ENCODE assay signal across 14 cellular contexts in the genomic region with DNA sequence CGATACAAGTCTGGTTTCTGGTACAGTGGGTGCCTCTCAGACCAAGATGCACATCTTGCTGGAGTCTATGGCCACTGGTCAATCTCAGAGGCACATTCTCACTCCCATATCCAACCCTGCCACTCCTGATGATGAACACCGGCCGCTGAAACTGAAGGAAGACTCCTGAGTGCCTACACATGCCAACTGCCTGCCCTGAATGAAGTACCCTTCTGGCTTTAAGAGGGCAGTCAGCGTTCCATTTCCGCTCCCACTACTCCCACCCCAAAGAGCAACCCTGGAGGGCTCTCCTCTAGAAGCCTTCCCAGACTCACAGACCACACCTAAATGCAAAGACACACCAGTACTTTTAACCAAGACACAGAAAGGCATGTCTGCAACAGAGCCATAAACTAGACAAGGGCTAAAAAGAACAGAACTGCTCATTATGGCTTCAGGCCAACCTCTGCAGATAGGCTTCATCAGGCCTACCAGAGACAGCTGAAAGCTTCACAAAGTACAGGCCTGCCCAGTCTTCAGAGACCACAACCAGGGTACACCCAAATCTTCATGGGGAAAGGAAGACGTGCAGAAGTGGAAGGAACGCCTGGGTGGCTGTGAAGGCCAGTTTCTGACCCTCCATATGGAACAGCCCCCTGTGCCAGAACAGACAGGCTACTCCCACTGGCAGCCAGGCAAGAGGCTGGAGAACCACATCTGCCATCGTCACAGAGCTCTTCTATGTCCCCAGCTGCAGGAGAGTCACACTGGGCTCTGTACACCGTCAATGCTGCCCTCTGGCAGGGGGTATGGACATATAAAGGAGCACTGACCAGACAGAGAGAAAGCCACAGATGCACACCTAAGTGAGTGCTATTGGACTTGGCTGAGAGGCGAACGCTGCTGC. TPM values are rescaled to one million over a fixed set of nuclear protein-coding genes. Genes with fewer than 3 reads are reported as not detected.
DNase-seq lines count a peak whose midpoint lies in the region; ATAC-seq, FAIRE-seq and TF ChIP-seq lines count a peak whose summit lies in the region.
"Had no signal": no experiment of that assay in that cellular context is flagged by ENCODE, and none has a peak within 500 bp of the region (broad histone marks: within the 10 kb centered on the region; RNA-seq: fewer than 3 reads in every experiment).

No MANE protein-coding gene starts in this region.

- CTCF ChIA-PET in A549 (lab: Yijun Ruan, JAX) (interaction anchor here (0.6 to 1.9 kb wide), 11 partner anchors 10 to 247 kb away, joined by 3 to 10 read pairs (median 4); no protein-coding TSS in a partner anchor), WTC11 (lab: Charles Lee) (interaction anchor here (0.7 to 2.3 kb wide), 5 partner anchors 11 to 257 kb away, joined by 3 to 15 read pairs (median 4); no protein-coding TSS in a partner anchor)

- H3K4me3 ChIP-seq in A549 = no peak overlapping the region
- no peak overlapping the region for H3K4me3 ChIP-seq in right cardiac atrium (ENCODE audit: low read length)
- H3K4me3 ChIP-seq: ascending aorta had no signal

- POLR2A ChIA-PET in A549 (lab: Yijun Ruan, JAX) = no interaction called here
- POLR2A ChIA-PET in WTC11 (lab: Charles Lee) = interaction anchor here (1.5 to 1.6 kb wide), 2 partner anchors 10 to 11 kb away, joined by 4 to 7 read pairs; no protein-coding TSS in a partner anchor

- FAIRE-seq in A549 (lab: Jason Lieb, UNC) = no peak
- FAIRE-seq: islet of Langerhans had no signal

- TF ChIP-seq CTCF in A549 (IDR thresholded peaks at IDR 0.05) (no peak), WTC11 (IDR thresholded peaks at IDR 0.05) (no peak), neural crest cell (conservative IDR thresholded peaks at IDR 0.05) (no peak)

- no peaks in the 10 kb centered on the region for H3K27me3 Mint-ChIP-seq in WTC11 (ENCODE audit: low read depth)
- H3K27me3 Mint-ChIP-seq in neural crest cell (ENCODE audit: low read depth) = no peaks in the 10 kb centered on the region
- H3K27me3 Mint-ChIP-seq: activated CD4-positive, alpha-beta memory T cell treated with anti-CD3 and anti-CD28 coated beads for 36 hours had no signal

- H3K9me3 ChIP-seq in A549 (no peaks in the 10 kb centered on the region), right cardiac atrium (ENCODE audit: control insufficient read depth, low read length) (no peaks in the 10 kb centered on the region)
- H3K9me3 ChIP-seq: ascending aorta had no signal

- peak overlapping the region; percentile 77 for H3K27ac Mint-ChIP-seq in WTC11
- peak overlapping the region; percentile 24 for H3K27ac Mint-ChIP-seq in neural crest cell (ENCODE audit: unreplicated experiment)
- H3K27ac Mint-ChIP-seq: activated CD4-positive, alpha-beta memory T cell treated with anti-CD3 and anti-CD28 coated beads for 36 hours had no signal

- H3K36me3 Mint-ChIP-seq in WTC11 (no peaks in the 10 kb centered on the region), neural crest cell (ENCODE audit: low read depth) (peaks cover 7% of the 10 kb centered on the region)

- intact Hi-C loops in right cardiac atrium (cut with DNase I) = no loop called here

- H3K4me1 ChIP-seq in A549 (0 out of 3 replicates have a peak, but pooled peaks cover 6% of the 10 kb centered on the region), right cardiac atrium (ENCODE audit: control insufficient read depth, insufficient read depth, low read length) (peaks cover 50% of the 10 kb centered on the region)

- H3K4me3 Mint-ChIP-seq in WTC11 = no peak overlapping the region
- peak overlapping the region; percentile 11 for H3K4me3 Mint-ChIP-seq in neural crest cell
- H3K4me3 Mint-ChIP-seq: activated CD4-positive, alpha-beta memory T cell treated with anti-CD3 and anti-CD28 coated beads for 36 hours had no signal

- ATAC-seq in A549 (peak; percentile 40 to 42; a peak in 3 of 6 replicates), WTC11 (no peak), right cardiac atrium (peak; percentile 52 to 66), HG03196 (IDR thresholded peaks at IDR 0.05; ENCODE audit: unreplicated experiment) (no peak)
- ATAC-seq: HCT116 had no signal

- H3K9me3 Mint-ChIP-seq in WTC11 (no peaks in the 10 kb centered on the region), neural crest cell (no peaks in the 10 kb centered on the region)
- H3K9me3 Mint-ChIP-seq: activated CD4-positive, alpha-beta memory T cell treated with anti-CD3 and anti-CD28 coated beads for 36 hours had no signal

- H3K27me3 ChIP-seq in right cardiac atrium (ENCODE audit: control insufficient read depth, insufficient read depth) = no peaks in the 10 kb centered on the region
- H3K27me3 ChIP-seq: ascending aorta had no signal

- no peak for DNase-seq in A549 (ENCODE audit: low read depth in 1 of 2, low spot score in 1 of 2)
- no peak for DNase-seq in WTC11 (ENCODE audit: low spot score)
- peak in 1 of 3 donors; percentile 69 for DNase-seq in right cardiac atrium
- no peak for DNase-seq in neural crest cell (ENCODE audit: low read depth, low spot score)
- DNase-seq in NCI-H146 treated with DMSO at 0.1 percent for 48 hours (lab: John Stamatoyannopoulos, UW; ENCODE audit: unreplicated experiment) = no peak
- DNase-seq in erythroblast (lab: John Stamatoyannopoulos, UW) = no peak
- DNase-seq in NCI-H345 (lab: John Stamatoyannopoulos, UW) = no peak
- DNase-seq: activated CD4-positive, alpha-beta memory T cell treated with anti-CD3 and anti-CD28 coated beads for 36 hours; MM.1S; NCI-H69 had no signal

- no peak overlapping the region for H3K27ac ChIP-seq in A549
- H3K27ac ChIP-seq in right cardiac atrium (ENCODE audit: low read length) = peak overlapping the region; percentile 48
- H3K27ac ChIP-seq: ascending aorta had no signal

- no peak for TF ChIP-seq RAD21 in A549 (conservative IDR thresholded peaks at IDR 0.05 in 1 of 2, IDR thresholded peaks at IDR 0.05 in 1 of 2)

- H3K4me1 Mint-ChIP-seq in WTC11 = peaks cover 58% of the 10 kb centered on the region
- peaks cover 57% of the 10 kb centered on the region for H3K4me1 Mint-ChIP-seq in neural crest cell

- 89% methylated on average over 11 of the region's 11 CpGs for WGBS in A549 (ENCODE audit: missing lambda C conversion rate)
- 59% methylated on average over 11 of the region's 11 CpGs for WGBS in right cardiac atrium

- H3K4me2 ChIP-seq in A549 = no peak overlapping the region

- TF ChIP-seq POLR2A in A549 (IDR thresholded peaks at IDR 0.05; ENCODE audit: low read length) (no peak), erythroblast (IDR thresholded peaks at IDR 0.05; ENCODE audit: low read length) (no peak)

- no peak for TF ChIP-seq EP300 in A549 (IDR thresholded peaks at IDR 0.05)

TF ChIP-seq in A549, 52 proteins besides CTCF, POLR2A, EP300 and RAD21 (continues in another document):
- TF ChIP-seq RFX5 (IDR thresholded peaks at IDR 0.05) = no peak
- TF ChIP-seq MAZ (IDR thresholded peaks at IDR 0.05; ENCODE audit: borderline replicate concordance, low read depth, low read length) = no peak
- TF ChIP-seq TP53 (CRISPR knock-in tag; IDR thresholded peaks at IDR 0.05) = no peak
- no peak for TF ChIP-seq JUNB (IDR thresholded peaks at IDR 0.05)
- TF ChIP-seq, protein P1, sequence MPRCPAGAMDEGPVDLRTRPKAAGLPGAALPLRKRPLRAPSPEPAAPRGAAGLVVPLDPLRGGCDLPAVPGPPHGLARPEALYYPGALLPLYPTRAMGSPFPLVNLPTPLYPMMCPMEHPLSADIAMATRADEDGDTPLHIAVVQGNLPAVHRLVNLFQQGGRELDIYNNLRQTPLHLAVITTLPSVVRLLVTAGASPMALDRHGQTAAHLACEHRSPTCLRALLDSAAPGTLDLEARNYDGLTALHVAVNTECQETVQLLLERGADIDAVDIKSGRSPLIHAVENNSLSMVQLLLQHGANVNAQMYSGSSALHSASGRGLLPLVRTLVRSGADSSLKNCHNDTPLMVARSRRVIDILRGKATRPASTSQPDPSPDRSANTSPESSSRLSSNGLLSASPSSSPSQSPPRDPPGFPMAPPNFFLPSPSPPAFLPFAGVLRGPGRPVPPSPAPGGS (IDR thresholded peaks at IDR 0.05) = no peak
- TF ChIP-seq, protein P2, sequence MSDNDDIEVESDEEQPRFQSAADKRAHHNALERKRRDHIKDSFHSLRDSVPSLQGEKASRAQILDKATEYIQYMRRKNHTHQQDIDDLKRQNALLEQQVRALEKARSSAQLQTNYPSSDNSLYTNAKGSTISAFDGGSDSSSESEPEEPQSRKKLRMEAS (IDR thresholded peaks at IDR 0.05) = no peak
- no peak for TF ChIP-seq HOXB5 (CRISPR knock-in tag; IDR thresholded peaks at IDR 0.05)

TF ChIP-seq in WTC11, 78 proteins besides CTCF, POLR2A, EP300 and RAD21 (continues in another document):
- TF ChIP-seq ZNF219 (CRISPR knock-in tag; IDR thresholded peaks at IDR 0.05; ENCODE audit: borderline replicate concordance) (no peak), FOXJ3 (CRISPR knock-in tag; IDR thresholded peaks at IDR 0.05; ENCODE audit: borderline replicate concordance) (no peak), NFE2L1 (CRISPR knock-in tag; IDR thresholded peaks at IDR 0.05) (no peak), CREM (CRISPR knock-in tag; IDR thresholded peaks at IDR 0.05) (no peak), GTF2I (CRISPR knock-in tag; conservative IDR thresholded peaks at IDR 0.05) (no peak), OVOL2 (CRISPR knock-in tag; IDR thresholded peaks at IDR 0.05; ENCODE audit: borderline replicate concordance) (no peak), ESRRA (CRISPR knock-in tag; IDR thresholded peaks at IDR 0.05; ENCODE audit: borderline replicate concordance) (no peak), HMGA2 (CRISPR knock-in tag; IDR thresholded peaks at IDR 0.05) (no peak), ZBTB21 (CRISPR knock-in tag; IDR thresholded peaks at IDR 0.05; ENCODE audit: borderline replicate concordance) (no peak), GABPB1 (CRISPR knock-in tag; IDR thresholded peaks at IDR 0.05) (no peak)

RNA-seq across cellular contexts. Expression of a gene that starts 14.2 kb away (rescaled TPM):
- polyA plus RNA-seq in A549 (2011; rRNA removed) (200 and 208 TPM in 2 replicates), A549 (2017; fragmentation: RNase III; extraction: RNeasy Plus Mini Kit Qiagen cat#74134 plus additional on column Dnase treatment) (354 to 362 TPM (median 360 TPM) in 3 replicates), right cardiac atrium (103 TPM)
- 97.6 and 99.3 TPM in 2 replicates for polyA plus RNA-seq in A549 (2012; cell fraction: cytosol; rRNA removed)
- 31.7 and 43.1 TPM in 2 replicates for polyA plus RNA-seq in A549 (2012; cell fraction: nucleus; rRNA removed)
- 58.5 and 59.3 TPM in 2 replicates for polyA minus RNA-seq in A549 (2011; rRNA and poly(A)+ RNA removed)
- total RNA-seq in WTC11 (2021) (232 to 253 TPM (median 242 TPM) in 3 replicates), right cardiac atrium (100 to 1,000 TPM; 104 to 145 (median 122) TPM), neural crest cell (355 and 367 TPM in 2 replicates)

Comparison
In these comparisons a context has a peak if more than half of its experiments do, and no peak if none do; other contexts are left out.
1. ATAC-seq: peak in A549 (2 of 2) and right cardiac atrium (2 of 2); none in WTC11 (single experiment) and HG03196 (single experiment).